23 cellular contexts compared by ENCODE assay signal in the genomic region with DNA sequence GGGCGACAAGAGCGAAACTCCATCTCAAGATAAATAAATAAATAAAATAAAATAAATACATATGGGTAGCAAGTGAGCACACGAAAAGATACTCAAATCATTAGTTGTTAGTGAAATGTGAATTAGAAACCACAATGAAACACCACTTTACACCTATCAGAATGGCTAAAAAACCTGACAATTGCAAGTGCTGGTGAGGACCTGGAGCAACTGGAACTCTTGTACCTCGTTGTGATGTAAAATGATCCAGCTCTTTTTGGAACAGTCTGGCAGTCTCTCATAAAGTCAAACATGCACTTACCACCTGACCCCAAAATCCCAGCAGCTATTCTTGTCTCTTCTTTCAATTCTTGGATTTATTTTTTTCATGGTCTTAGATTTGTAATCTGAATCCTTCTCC.
"Had no signal": no experiment of that assay in that cellular context is flagged by ENCODE, and none has a peak within 500 bp of the region (broad histone marks: within the 10 kb centered on the region; RNA-seq: fewer than 3 reads in every experiment).

No MANE protein-coding gene starts in this region.

- H3K27ac Mint-ChIP-seq: activated CD4-positive, alpha-beta memory T cell treated with anti-CD3 and anti-CD28 coated beads for 36 hours; activated CD4-positive, alpha-beta T cell treated with anti-CD3 and anti-CD28 coated beads, Interleukin-2, amount 10 ng/mL, durations not matched to agents 24 days and 14 days; activated T-cell treated with anti-CD3 and anti-CD28 coated beads, Interleukin-2, amount 50 U/mL, for 72 hours; dendritic cell treated with granulocyte-macrophage colony-stimulating factor and Interleukin-4, amounts not matched to agents 40 ng/mL and 50 ng/mL, for 4 days; endodermal cell; progenitor cell of endocrine pancreas; stimulated activated naive CD8-positive, alpha-beta T cell treated with anti-CD3 and anti-CD28 coated beads, Interleukin-15, Interleukin-2, amounts not matched to agents 100 ng/mL and 50 ng/mL, for 24 hours had no signal

- ATAC-seq: activated T-cell treated with anti-CD3 and anti-CD28 coated beads, Interleukin-2, amount 50 U/mL, for 72 hours; stimulated activated effector memory CD8-positive, alpha-beta T cell treated with anti-CD3 and anti-CD28 coated beads, Interleukin-12 subunit alpha, Interleukin-12 subunit beta, amount 100 ng/mL, for 72 hours; T-cell had no signal

- H3K9me3 Mint-ChIP-seq: activated CD4-positive, alpha-beta memory T cell treated with anti-CD3 and anti-CD28 coated beads for 36 hours; central memory CD8-positive, alpha-beta T cell; dendritic cell treated with granulocyte-macrophage colony-stimulating factor and Interleukin-4, amounts not matched to agents 40 ng/mL and 50 ng/mL, for 4 days; stimulated activated effector memory CD8-positive, alpha-beta T cell treated with anti-CD3 and anti-CD28 coated beads, Interleukin-12 subunit alpha, Interleukin-12 subunit beta, amount 100 ng/mL, for 72 hours; stimulated activated naive CD8-positive, alpha-beta T cell treated with anti-CD3 and anti-CD28 coated beads, Interleukin-15, Interleukin-2, amounts not matched to agents 100 ng/mL and 50 ng/mL, for 24 hours; T-cell had no signal

- H3K4me3 Mint-ChIP-seq: activated CD4-positive, alpha-beta memory T cell treated with anti-CD3 and anti-CD28 coated beads for 36 hours; activated CD4-positive, alpha-beta T cell treated with anti-CD3 and anti-CD28 coated beads, Interleukin-2, amount 10 ng/mL, durations not matched to agents 24 days and 14 days; activated T-cell treated with anti-CD3 and anti-CD28 coated beads, Interleukin-2, amount 50 U/mL, for 72 hours; central memory CD8-positive, alpha-beta T cell; dendritic cell treated with granulocyte-macrophage colony-stimulating factor and Interleukin-4, amounts not matched to agents 40 ng/mL and 50 ng/mL, for 4 days; endodermal cell; stimulated activated effector memory CD8-positive, alpha-beta T cell treated with anti-CD3 and anti-CD28 coated beads, Interleukin-12 subunit alpha, Interleukin-12 subunit beta, amount 100 ng/mL, for 72 hours; stimulated activated naive CD8-positive, alpha-beta T cell treated with anti-CD3 and anti-CD28 coated beads, Interleukin-15, Interleukin-2, amounts not matched to agents 100 ng/mL and 50 ng/mL, for 24 hours; T-cell had no signal

- H3K27me3 ChIP-seq: esophagus muscularis mucosa, ovary had no signal

- H3K4me3 ChIP-seq: esophagus muscularis mucosa, left ventricle myocardium inferior, lung, ovary, skin epidermis, thoracic aorta had no signal

- H3K27ac ChIP-seq: esophagus muscularis mucosa, left ventricle myocardium inferior, ovary, thoracic aorta, VCaP had no signal

- H3K4me1 Mint-ChIP-seq: endodermal cell had no signal

- H3K27me3 Mint-ChIP-seq: activated CD4-positive, alpha-beta memory T cell treated with anti-CD3 and anti-CD28 coated beads for 36 hours; activated CD4-positive, alpha-beta T cell treated with anti-CD3 and anti-CD28 coated beads, Interleukin-2, amount 10 ng/mL, durations not matched to agents 24 days and 14 days; central memory CD8-positive, alpha-beta T cell; dendritic cell treated with granulocyte-macrophage colony-stimulating factor and Interleukin-4, amounts not matched to agents 40 ng/mL and 50 ng/mL, for 4 days; progenitor cell of endocrine pancreas; stimulated activated naive CD8-positive, alpha-beta T cell treated with anti-CD3 and anti-CD28 coated beads, Interleukin-15, Interleukin-2, amounts not matched to agents 100 ng/mL and 50 ng/mL, for 24 hours; T-cell had no signal

- DNase-seq: activated CD4-positive, alpha-beta memory T cell treated with anti-CD3 and anti-CD28 coated beads for 36 hours; activated CD4-positive, alpha-beta T cell treated with anti-CD3 and anti-CD28 coated beads, Interleukin-2, amount 10 ng/mL, durations not matched to agents 24 days and 14 days; activated CD4-positive, CD25-positive, alpha-beta regulatory T cell treated with anti-CD3 and anti-CD28 coated beads, Interleukin-2, amount 50 U/mL, for 72 hours; activated naive CD4-positive, alpha-beta T cell; activated T-cell treated with anti-CD3 and anti-CD28 coated beads, Interleukin-2, amount 50 U/mL, for 72 hours; endodermal cell; foreskin melanocyte; left ventricle myocardium inferior; ovary; stimulated activated CD4-positive, alpha-beta T cell treated with anti-CD3 and anti-CD28 coated beads, Interleukin-12 subunit alpha, Interleukin-12 subunit beta, amount 100 ng/mL, for 4 hours; stimulated activated CD4-positive, alpha-beta T cell treated with anti-CD3 and anti-CD28 coated beads, Interleukin-4, amount 100 ng/mL, for 24 hours; T-cell; trophoblast cell had no signal

- H3K9me3 ChIP-seq: esophagus muscularis mucosa, left ventricle myocardium inferior, ovary, thoracic aorta had no signal

- H3K36me3 ChIP-seq: ovary had no signal
